ENCODE assay signal across 24 cellular contexts in the genomic region with DNA sequence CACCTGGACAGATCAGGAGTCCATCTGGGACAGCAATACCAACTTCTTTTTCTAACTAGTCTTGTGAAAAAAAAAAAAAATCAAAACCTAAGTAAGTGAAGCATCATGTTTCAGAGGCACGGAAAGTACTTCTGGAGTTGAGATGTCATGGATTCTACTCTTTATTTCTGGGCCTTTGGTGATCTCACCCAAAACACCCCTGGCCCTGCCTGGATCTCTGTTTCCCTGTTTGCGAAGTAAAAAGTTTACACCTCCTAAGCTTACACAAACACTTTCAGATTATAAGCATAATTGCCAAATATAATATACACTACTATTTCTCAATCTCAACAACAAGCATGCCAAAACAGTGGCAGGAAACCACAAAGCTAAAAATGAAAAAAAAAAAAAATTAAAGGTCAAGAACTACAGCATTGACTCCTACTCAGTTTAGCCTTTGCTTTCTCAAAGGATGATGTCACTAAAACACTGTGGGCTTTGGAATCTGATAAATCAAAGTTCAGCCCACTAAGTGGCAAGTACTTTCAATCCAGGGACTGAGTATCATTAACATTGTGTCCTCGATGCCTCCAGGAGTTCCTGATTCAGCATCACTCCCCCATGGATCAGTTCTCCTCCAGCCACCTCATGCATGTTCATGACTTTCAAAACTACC.
DNase-seq lines count a peak whose midpoint lies in the region; ATAC-seq, FAIRE-seq and TF ChIP-seq lines count a peak whose summit lies in the region.
"Had no signal": no experiment of that assay in that cellular context is flagged by ENCODE, and none has a peak within 500 bp of the region (broad histone marks: within the 10 kb centered on the region; RNA-seq: fewer than 3 reads in every experiment).

No MANE protein-coding gene starts in this region.

- ATAC-seq in HepG2: no peak
- no peak for ATAC-seq in HG02571 (IDR thresholded peaks at IDR 0.05; ENCODE audit: unreplicated experiment)
- no peak for ATAC-seq in naive thymus-derived CD4-positive, alpha-beta T cell
- ATAC-seq: GM12878; stimulated activated naive B cell treated with anti-CD40 and anti-IgM and Interleukin-4, amounts not matched to agents 10 μg/mL and 1 μg/mL and 100 μg/mL, for 72 hours; T-helper 17 cell had no signal

- 22% methylated on average over 3 of the region's 3 CpGs for WGBS in HepG2 (ENCODE audit: low lambda C conversion rate)

- H3K27me3 Mint-ChIP-seq in naive thymus-derived CD4-positive, alpha-beta T cell: no peaks in the 10 kb centered on the region
- H3K27me3 Mint-ChIP-seq: activated CD4-positive, alpha-beta memory T cell treated with anti-CD3 and anti-CD28 coated beads for 36 hours; stimulated activated naive B cell treated with anti-CD40 and anti-IgM and Interleukin-4, amounts not matched to agents 10 μg/mL and 1 μg/mL and 100 μg/mL, for 72 hours; T-helper 17 cell had no signal

- CTCF ChIA-PET in endothelial cell of umbilical vein (lab: Charles Lee) (no interaction called here), HepG2 (lab: Yijun Ruan, JAX; ENCODE audit: low intra/inter-chr PET ratio, low total read pairs) (no interaction called here)
- CTCF ChIA-PET in naive thymus-derived CD4-positive, alpha-beta T cell (lab: Charles Lee): no interaction called here

- dilution Hi-C loops in endothelial cell of umbilical vein (cut with MboI; ENCODE audit: extremely low pct_ligation_motif_present, low sequenced_read_pairs): no loop called here

- H3K9ac ChIP-seq in endothelial cell of umbilical vein (replicated peaks; ENCODE audit: extremely low read depth, insufficient read depth, low read length) (no peak overlapping the region), HepG2 (ENCODE audit: insufficient read depth, low read depth, low read length) (no peak overlapping the region)

- FAIRE-seq in endothelial cell of umbilical vein (lab: Jason Lieb, UNC) (peak; percentile 8), HepG2 (lab: Jason Lieb, UNC) (no peak)
- FAIRE-seq: GM12878 had no signal

- no peaks in the 10 kb centered on the region for H3K9me1 ChIP-seq in endothelial cell of umbilical vein (replicated peaks; ENCODE audit: control insufficient read depth, extremely low read depth, insufficient read depth, low read length)

- no peak overlapping the region for H3K4me2 ChIP-seq in endothelial cell of umbilical vein (ENCODE audit: insufficient read depth, low read length)
- no peak overlapping the region for H3K4me2 ChIP-seq in HepG2 (ENCODE audit: low read depth, low read length)

- DNase-seq in GM03348 (ENCODE audit: low spot score): peak; percentile 12
- DNase-seq in NCI-H226: peak; percentile 46
- peak; percentile 32 for DNase-seq in endothelial cell of umbilical vein (ENCODE audit: low read depth, low spot score)
- DNase-seq in HepG2 (ENCODE audit: low spot score): no peak
- no peak for DNase-seq in vagina (ENCODE audit: extremely low spot score in 2 of 2)
- no peak for DNase-seq in naive thymus-derived CD4-positive, alpha-beta T cell
- no peak for DNase-seq in NCI-H524 treated with DMSO at 0.1 percent for 48 hours (lab: John Stamatoyannopoulos, UW)
- DNase-seq: ACHN; activated CD4-positive, alpha-beta memory T cell treated with anti-CD3 and anti-CD28 coated beads for 36 hours; activated naive CD4-positive, alpha-beta T cell; anterior cingulate cortex; cortex of kidney; GDM1; NCI-H1436 treated with DMSO at 0.1 percent for 48 hours; NCI-H2171; NCI-H748 treated with DMSO at 0.1 percent for 48 hours; nucleus accumbens; stimulated activated naive B cell treated with anti-CD40 and anti-IgM and Interleukin-4, amounts not matched to agents 10 μg/mL and 1 μg/mL and 100 μg/mL, for 72 hours; T-helper 17 cell; thyroid gland had no signal

- H3K27me3 ChIP-seq in endothelial cell of umbilical vein (ENCODE audit: control insufficient read depth in 2 of 2, insufficient read depth in 2 of 2, low read length in 2 of 2) (no peaks in the 10 kb centered on the region), HepG2 (ENCODE audit: control insufficient read depth in 1 of 2, insufficient read depth in 2 of 2, low read length in 2 of 2) (no peaks in the 10 kb centered on the region), vagina (no peaks in the 10 kb centered on the region)
- H3K27me3 ChIP-seq in naive thymus-derived CD4-positive, alpha-beta T cell (ENCODE audit: control insufficient read depth in 2 of 2, insufficient read depth in 2 of 2, low read length in 2 of 2): no peaks in the 10 kb centered on the region
- H3K27me3 ChIP-seq: thyroid gland had no signal

- intact Hi-C loops in endothelial cell of umbilical vein (cut with micrococcal nuclease): no loop called here
- intact Hi-C loops in HepG2 (cut with micrococcal nuclease; ENCODE audit: unreplicated experiment): no loop called here
- intact Hi-C loops in vagina (cut with DNase I): no loop called here
- intact Hi-C loops in naive thymus-derived CD4-positive, alpha-beta T cell (cut with micrococcal nuclease): no loop called here

- H3K79me2 ChIP-seq in endothelial cell of umbilical vein (ENCODE audit: control insufficient read depth, insufficient read depth, low read length) (no peaks in the 10 kb centered on the region), HepG2 (ENCODE audit: insufficient read depth, low read length) (no peaks in the 10 kb centered on the region)

- H3K9me3 ChIP-seq in endothelial cell of umbilical vein (replicated peaks; ENCODE audit: control insufficient read depth, insufficient read depth, low read length) (no peaks in the 10 kb centered on the region), HepG2 (ENCODE audit: low read length) (no peaks in the 10 kb centered on the region), vagina (no peaks in the 10 kb centered on the region)
- no peaks in the 10 kb centered on the region for H3K9me3 ChIP-seq in naive thymus-derived CD4-positive, alpha-beta T cell (ENCODE audit: control insufficient read depth in 2 of 3, low read length in 3 of 3)
- H3K9me3 ChIP-seq: thyroid gland had no signal

- TF ChIP-seq POLR2A in endothelial cell of umbilical vein (IDR thresholded peaks at IDR 0.05; ENCODE audit: low read depth, low read length) (no peak), HepG2 (IDR thresholded peaks at IDR 0.05; ENCODE audit: insufficient read depth in 1 of 2, low read depth in 2 of 2, low read length in 2 of 2) (no peak), vagina (IDR thresholded peaks at IDR 0.05) (no peak)

- H3K27ac ChIP-seq in endothelial cell of umbilical vein (ENCODE audit: insufficient read depth, low read depth, low read length) (no peak overlapping the region), HepG2 (ENCODE audit: extremely low read length, insufficient read depth, low read length) (no peak overlapping the region), vagina (no peak overlapping the region)
- no peak overlapping the region for H3K27ac ChIP-seq in naive thymus-derived CD4-positive, alpha-beta T cell (ENCODE audit: low read depth, low read length)
- H3K27ac ChIP-seq: thyroid gland, VCaP had no signal

- no peak overlapping the region for H3K27ac Mint-ChIP-seq in naive thymus-derived CD4-positive, alpha-beta T cell
- H3K27ac Mint-ChIP-seq: activated CD4-positive, alpha-beta memory T cell treated with anti-CD3 and anti-CD28 coated beads for 36 hours; CD14-positive monocyte; stimulated activated naive B cell treated with anti-CD40 and anti-IgM and Interleukin-4, amounts not matched to agents 10 μg/mL and 1 μg/mL and 100 μg/mL, for 72 hours; T-helper 17 cell had no signal

- BruUV-seq in endothelial cell of umbilical vein (replicated peaks; lab: Mats Ljungman, UMichigan): no TSS peak
- no TSS peak for BruUV-seq in HepG2 (replicated peaks; lab: Mats Ljungman, UMichigan)

- in situ Hi-C loops in HepG2 (cut with HindIII; ENCODE audit: extremely low pct_ligation_motif_present, low pct_unique_long_range_greater_than_20kb): no loop called here

- POLR2A ChIA-PET in endothelial cell of umbilical vein (lab: Charles Lee): no interaction called here
- POLR2A ChIA-PET in HepG2 (lab: Yijun Ruan, JAX): no interaction called here
- POLR2A ChIA-PET in naive thymus-derived CD4-positive, alpha-beta T cell (lab: Charles Lee): no interaction called here

- H3K9me3 Mint-ChIP-seq in naive thymus-derived CD4-positive, alpha-beta T cell: peaks cover 0 to 18% (median 5%) of the 10 kb centered on the region in 11 donors
- H3K9me3 Mint-ChIP-seq: activated CD4-positive, alpha-beta memory T cell treated with anti-CD3 and anti-CD28 coated beads for 36 hours had no signal

- H2AFZ ChIP-seq in endothelial cell of umbilical vein (ENCODE audit: low read depth, low read length) (no peak overlapping the region), HepG2 (ENCODE audit: low read length) (no peak overlapping the region)

- no peak overlapping the region for H3K4me3 Mint-ChIP-seq in naive thymus-derived CD4-positive, alpha-beta T cell
- H3K4me3 Mint-ChIP-seq: activated CD4-positive, alpha-beta memory T cell treated with anti-CD3 and anti-CD28 coated beads for 36 hours; CD14-positive monocyte; stimulated activated naive B cell treated with anti-CD40 and anti-IgM and Interleukin-4, amounts not matched to agents 10 μg/mL and 1 μg/mL and 100 μg/mL, for 72 hours; T-helper 17 cell had no signal

- no peaks in the 10 kb centered on the region for H3K36me3 Mint-ChIP-seq in naive thymus-derived CD4-positive, alpha-beta T cell
- H3K36me3 Mint-ChIP-seq: activated CD4-positive, alpha-beta memory T cell treated with anti-CD3 and anti-CD28 coated beads for 36 hours; CD14-positive monocyte; stimulated activated naive B cell treated with anti-CD40 and anti-IgM and Interleukin-4, amounts not matched to agents 10 μg/mL and 1 μg/mL and 100 μg/mL, for 72 hours had no signal

- TF ChIP-seq RAD21 in HepG2 (CRISPR knock-in tag; IDR thresholded peaks at IDR 0.05): no peak

- H3K4me3 ChIP-seq in endothelial cell of umbilical vein (replicated peaks in 1 of 3; ENCODE audit: insufficient read depth in 1 of 3, low read depth in 1 of 3, low read length in 3 of 3) (no peak overlapping the region), HepG2 (replicated peaks in 1 of 3; ENCODE audit: insufficient read depth in 1 of 3, low read depth in 2 of 3, low read length in 3 of 3) (no peak overlapping the region), vagina (no peak overlapping the region)
- H3K4me3 ChIP-seq in naive thymus-derived CD4-positive, alpha-beta T cell (ENCODE audit: low read length): no peak overlapping the region
- H3K4me3 ChIP-seq: GM12878, thyroid gland had no signal

- H3K4me1 Mint-ChIP-seq in naive thymus-derived CD4-positive, alpha-beta T cell: no peaks in the 10 kb centered on the region
- H3K4me1 Mint-ChIP-seq: CD14-positive monocyte; stimulated activated naive B cell treated with anti-CD40 and anti-IgM and Interleukin-4, amounts not matched to agents 10 μg/mL and 1 μg/mL and 100 μg/mL, for 72 hours; T-helper 17 cell had no signal

- TF ChIP-seq EP300 in HepG2 (IDR thresholded peaks at IDR 0.05; ENCODE audit: low read depth in 2 of 2, low read length in 2 of 2) (no peak), HepG2 (CRISPR knock-in tag; IDR thresholded peaks at IDR 0.05; ENCODE audit: borderline replicate concordance) (no peak)

- H3K36me3 ChIP-seq in endothelial cell of umbilical vein (ENCODE audit: control insufficient read depth in 2 of 2, extremely low read depth in 1 of 2, insufficient read depth in 2 of 2, low read length in 2 of 2) (no peaks in the 10 kb centered on the region), HepG2 (replicated peaks in 1 of 2; ENCODE audit: control insufficient read depth in 1 of 2, insufficient read depth in 2 of 2, low read length in 2 of 2) (no peaks in the 10 kb centered on the region), vagina (no peaks in the 10 kb centered on the region)
- no peaks in the 10 kb centered on the region for H3K36me3 ChIP-seq in naive thymus-derived CD4-positive, alpha-beta T cell (ENCODE audit: control insufficient read depth in 2 of 3, insufficient read depth in 3 of 3, low read length in 3 of 3)
- H3K36me3 ChIP-seq: thyroid gland had no signal

- H3K4me1 ChIP-seq in endothelial cell of umbilical vein (ENCODE audit: control insufficient read depth, extremely low read depth, insufficient read depth, low read length): peaks cover 14% of the 10 kb centered on the region
- H3K4me1 ChIP-seq in HepG2 (ENCODE audit: insufficient read depth, low read length): no peaks in the 10 kb centered on the region
- H3K4me1 ChIP-seq in vagina: no peaks in the 10 kb centered on the region
- H3K4me1 ChIP-seq in naive thymus-derived CD4-positive, alpha-beta T cell (ENCODE audit: control insufficient read depth in 2 of 2, insufficient read depth in 2 of 2, low read length in 2 of 2): no peaks in the 10 kb centered on the region

- TF ChIP-seq CTCF in endothelial cell of umbilical vein (IDR thresholded peaks at IDR 0.05; ENCODE audit: extremely low read depth in 1 of 2, insufficient read depth in 1 of 2, low read depth in 1 of 2, low read length in 2 of 2) (no peak), HepG2 (CRISPR knock-in tag; IDR thresholded peaks at IDR 0.05) (no peak), vagina (IDR thresholded peaks at IDR 0.05) (no peak)

- H4K20me1 ChIP-seq in endothelial cell of umbilical vein (replicated peaks; ENCODE audit: control insufficient read depth, extremely low read depth, insufficient read depth, low read length) (no peaks in the 10 kb centered on the region), HepG2 (ENCODE audit: insufficient read depth, low read length) (no peaks in the 10 kb centered on the region)

Comparison
In these comparisons a context has a peak if more than half of its experiments do, and no peak if none do; other contexts are left out.
1. DNase-seq: peak in GM03348 (single experiment), NCI-H226 (single experiment) and endothelial cell of umbilical vein (single experiment); none in HepG2 (single experiment), vagina (0 of 2), naive thymus-derived CD4-positive, alpha-beta T cell (0 of 9) and NCI-H524 treated with DMSO at 0.1 percent for 48 hours (single experiment).